8 cellular contexts compared by ENCODE assay signal in the genomic region with DNA sequence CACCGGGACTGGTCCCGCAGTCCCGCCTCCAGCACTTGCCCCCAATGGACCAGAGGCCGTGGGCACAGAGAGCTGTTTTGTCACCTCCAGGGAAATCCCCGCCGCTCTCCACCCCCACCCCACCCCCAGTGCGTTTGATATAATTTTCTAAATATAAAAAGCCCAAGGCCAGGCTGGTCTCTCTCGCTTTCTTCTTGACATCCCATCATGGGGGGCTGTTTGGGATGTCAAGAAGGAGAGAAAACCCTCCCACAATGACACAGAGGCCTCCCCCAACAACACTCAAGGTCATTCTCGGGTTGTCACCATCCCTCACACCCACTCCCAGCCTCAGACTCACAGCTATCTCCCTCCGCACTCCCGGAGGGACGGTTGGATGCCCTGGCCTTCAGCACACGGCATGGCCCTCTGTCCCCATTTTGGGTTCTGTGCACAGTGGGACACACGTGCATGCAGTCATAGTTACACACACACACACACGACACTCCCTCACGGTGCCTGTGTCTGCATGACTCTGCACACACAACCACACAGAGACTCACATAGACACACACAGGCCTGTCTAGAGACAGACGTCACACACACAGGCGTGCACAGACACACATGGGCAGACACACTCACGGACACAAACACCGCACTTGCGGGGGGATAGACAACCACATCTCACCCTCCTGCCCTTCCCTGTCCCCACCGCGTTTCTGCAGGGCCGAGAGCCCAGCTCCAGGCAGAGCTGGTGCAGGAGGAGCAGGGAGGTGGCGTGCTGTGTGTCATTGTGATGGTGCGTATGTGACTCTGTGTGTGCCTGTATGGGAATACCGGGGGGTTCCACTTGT. TPM values are rescaled to one million over a fixed set of nuclear protein-coding genes. Genes with fewer than 3 reads are reported as not detected.
DNase-seq lines count a peak whose midpoint lies in the region; ATAC-seq and TF ChIP-seq lines count a peak whose summit lies in the region.

No MANE protein-coding gene starts in this region.

- H3K4me3 Mint-ChIP-seq in activated CD4-positive, alpha-beta T cell treated with anti-CD3 and anti-CD28 coated beads, Interleukin-2, amount 10 ng/mL, durations not matched to agents 24 days and 14 days: peak overlapping the region; percentile 89

- H3K36me3 Mint-ChIP-seq in activated CD4-positive, alpha-beta T cell treated with anti-CD3 and anti-CD28 coated beads, Interleukin-2, amount 10 ng/mL, durations not matched to agents 24 days and 14 days (ENCODE audit: low read depth): no peaks in the 10 kb centered on the region

- H3K27ac ChIP-seq in caudate nucleus (ENCODE audit: low read depth, low read length) (peak overlapping the region; percentile 80), muscle layer of colon (ENCODE audit: low read depth, low read length) (peak overlapping the region; percentile 89), upper lobe of right lung (peak overlapping the region; percentile 87)

- intact Hi-C loops in activated CD4-positive, alpha-beta T cell treated with anti-CD3 and anti-CD28 coated beads, Interleukin-2, amount 10 ng/mL, durations not matched to agents 24 days and 14 days (cut with micrococcal nuclease): no loop called here
- intact Hi-C loops in upper lobe of right lung (cut with DNase I): loop anchor here (10.0 kb wide), 1 partner anchor 73 kb away; no protein-coding TSS in a partner anchor
- intact Hi-C loops in left colon (cut with DNase I, micrococcal nuclease): no loop called here

- H3K9me3 ChIP-seq in muscle layer of colon (ENCODE audit: low read length) (no peaks in the 10 kb centered on the region), upper lobe of right lung (no peaks in the 10 kb centered on the region)

- no peaks in the 10 kb centered on the region for H3K9me3 Mint-ChIP-seq in activated CD4-positive, alpha-beta T cell treated with anti-CD3 and anti-CD28 coated beads, Interleukin-2, amount 10 ng/mL, durations not matched to agents 24 days and 14 days

- H3K4me1 ChIP-seq in muscle layer of colon (ENCODE audit: insufficient read depth, low read length) (peaks cover 45% of the 10 kb centered on the region), upper lobe of right lung (peaks cover 19% of the 10 kb centered on the region)

- H3K27ac Mint-ChIP-seq in activated CD4-positive, alpha-beta T cell treated with anti-CD3 and anti-CD28 coated beads, Interleukin-2, amount 10 ng/mL, durations not matched to agents 24 days and 14 days: peak overlapping the region; percentile 76

- H3K36me3 ChIP-seq in muscle layer of colon (ENCODE audit: insufficient read depth, low read length): no peaks in the 10 kb centered on the region
- no peaks in the 10 kb centered on the region for H3K36me3 ChIP-seq in upper lobe of right lung

- H3K27me3 Mint-ChIP-seq in activated CD4-positive, alpha-beta T cell treated with anti-CD3 and anti-CD28 coated beads, Interleukin-2, amount 10 ng/mL, durations not matched to agents 24 days and 14 days: peaks cover 48% of the 10 kb centered on the region

- ATAC-seq in upper lobe of right lung: no peak
- ATAC-seq in HG02759 (IDR thresholded peaks at IDR 0.05; ENCODE audit: unreplicated experiment): no peak
- ATAC-seq in left colon: no peak

- H3K4me1 Mint-ChIP-seq in activated CD4-positive, alpha-beta T cell treated with anti-CD3 and anti-CD28 coated beads, Interleukin-2, amount 10 ng/mL, durations not matched to agents 24 days and 14 days: peaks cover 32% of the 10 kb centered on the region

- H3K27me3 ChIP-seq in muscle layer of colon (ENCODE audit: control insufficient read depth in 1 of 2, insufficient read depth in 2 of 2, low read length in 2 of 2) (no peaks in the 10 kb centered on the region), upper lobe of right lung (no peaks in the 10 kb centered on the region)

- no peak for TF ChIP-seq CTCF in upper lobe of right lung (IDR thresholded peaks at IDR 0.05)

- H3K9ac ChIP-seq in muscle layer of colon (ENCODE audit: low read length): peak overlapping the region; percentile 79

- H3K4me3 ChIP-seq in muscle layer of colon (ENCODE audit: low read depth in 1 of 2, low read length in 2 of 2) (peak overlapping the region; percentile 59 to 82), upper lobe of right lung (peak overlapping the region; percentile 81)

- peak; percentile 59 for DNase-seq in activated CD4-positive, alpha-beta T cell treated with anti-CD3 and anti-CD28 coated beads, Interleukin-2, amount 10 ng/mL, durations not matched to agents 24 days and 14 days
- DNase-seq in activated CD4-positive, alpha-beta T cell treated with anti-CD3 and anti-CD28 coated beads, Interleukin-2, amount 50 U/mL, for 1 hour: no peak
- peak in 10 of 61 donors; percentile 16 to 66 (median 42) for DNase-seq in caudate nucleus (lab: John Stamatoyannopoulos, UW)
- no peak for DNase-seq in upper lobe of right lung
- DNase-seq in dermis blood vessel endothelial cell: no peak
- no peak for DNase-seq in left colon

RNA-seq across cellular contexts. Expression of a gene that starts 4.8 kb away (rescaled TPM):
- 16.9 and 19.8 TPM in 2 replicates for total RNA-seq in activated CD4-positive, alpha-beta T cell treated with anti-CD3 and anti-CD28 coated beads, Interleukin-2, amount 10 ng/mL, durations not matched to agents 24 days and 14 days
- total RNA-seq in upper lobe of right lung (150 TPM), dermis blood vessel endothelial cell (33.0 and 59.0 TPM in 2 replicates), left colon (10 to 100 TPM; 52.4 to 57.8 TPM)
